ENCODE assay signal across 1 cellular context in genomic region chr15:28099555-28100140, GRCh38.
TF ChIP-seq lines count a peak whose summit lies in the region.

No MANE protein-coding gene starts in this region.

TF ChIP-seq in HepG2, 621 proteins besides CTCF, POLR2A, EP300 and RAD21:
- TF ChIP-seq IKZF4 (CRISPR knock-in tag; IDR thresholded peaks at IDR 0.05; ENCODE audit: borderline replicate concordance, low read depth, not compliant biosample characterization) (no peak), ARNT (IDR thresholded peaks at IDR 0.05) (0 out of 2 replicates have a peak, but pooled peaks have one; percentile 21), SNRNP70 (IDR thresholded peaks at IDR 0.05; ENCODE audit: low read depth, low read length) (no peak), ZBTB7B (CRISPR knock-in tag; IDR thresholded peaks at IDR 0.05) (no peak), ZNF143 (CRISPR knock-in tag; IDR thresholded peaks at IDR 0.05) (no peak), FOXA1 (IDR thresholded peaks at IDR 0.05) (0 out of 2 replicates have a peak, but pooled peaks have one; percentile 12), FOXA1 (CRISPR knock-in tag; IDR thresholded peaks at IDR 0.05) (no peak), JUNB (CRISPR knock-in tag; IDR thresholded peaks at IDR 0.05; ENCODE audit: borderline replicate concordance) (0 out of 2 replicates have a peak, but pooled peaks have one; percentile 25), ZNF34 (CRISPR knock-in tag; IDR thresholded peaks at IDR 0.05; ENCODE audit: borderline replicate concordance) (no peak), ZNF646 (CRISPR knock-in tag; IDR thresholded peaks at IDR 0.05) (peak; percentile 70), ZNF207 (IDR thresholded peaks at IDR 0.05; ENCODE audit: borderline replicate concordance) (0 out of 2 replicates have a peak, but pooled peaks have one; percentile 43), PBX2 (CRISPR knock-in tag; IDR thresholded peaks at IDR 0.05) (no peak), ZNF432 (CRISPR knock-in tag; IDR thresholded peaks at IDR 0.05; ENCODE audit: borderline replicate concordance) (no peak), TBP (CRISPR knock-in tag; IDR thresholded peaks at IDR 0.05) (no peak), ZNF282 (IDR thresholded peaks at IDR 0.05; ENCODE audit: partially characterized antibody) (peak; percentile 15), IRX3 (CRISPR knock-in tag; IDR thresholded peaks at IDR 0.05; ENCODE audit: borderline replicate concordance, low read depth) (no peak), ZNF672 (CRISPR knock-in tag; IDR thresholded peaks at IDR 0.05) (peak; percentile 20; the same call in 1 of the 2 replicates), ASH2L (IDR thresholded peaks at IDR 0.05; ENCODE audit: insufficient read length, low read depth, low read length) (peak; percentile 15), NR2F2 (IDR thresholded peaks at IDR 0.05; ENCODE audit: borderline replicate concordance, low read depth) (no peak), RAD51 (IDR thresholded peaks at IDR 0.05; ENCODE audit: borderline replicate concordance) (no peak)
- TF ChIP-seq, protein P1, sequence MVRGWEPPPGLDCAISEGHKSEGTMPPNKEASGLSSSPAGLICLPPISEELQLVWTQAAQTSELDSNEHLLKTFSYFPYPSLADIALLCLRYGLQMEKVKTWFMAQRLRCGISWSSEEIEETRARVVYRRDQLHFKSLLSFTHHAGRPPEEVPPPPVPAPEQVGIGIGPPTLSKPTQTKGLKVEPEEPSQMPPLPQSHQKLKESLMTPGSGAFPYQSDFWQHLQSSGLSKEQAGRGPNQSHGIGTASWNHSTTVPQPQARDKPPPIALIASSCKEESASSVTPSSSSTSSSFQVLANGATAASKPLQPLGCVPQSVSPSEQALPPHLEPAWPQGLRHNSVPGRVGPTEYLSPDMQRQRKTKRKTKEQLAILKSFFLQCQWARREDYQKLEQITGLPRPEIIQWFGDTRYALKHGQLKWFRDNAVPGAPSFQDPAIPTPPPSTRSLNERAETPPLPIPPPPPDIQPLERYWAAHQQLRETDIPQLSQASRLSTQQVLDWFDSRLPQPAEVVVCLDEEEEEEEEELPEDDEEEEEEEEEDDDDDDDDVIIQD (CRISPR knock-in tag; IDR thresholded peaks at IDR 0.05; ENCODE audit: low read depth): no peak
- TF ChIP-seq, protein P2, sequence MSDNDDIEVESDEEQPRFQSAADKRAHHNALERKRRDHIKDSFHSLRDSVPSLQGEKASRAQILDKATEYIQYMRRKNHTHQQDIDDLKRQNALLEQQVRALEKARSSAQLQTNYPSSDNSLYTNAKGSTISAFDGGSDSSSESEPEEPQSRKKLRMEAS (IDR thresholded peaks at IDR 0.05): no peak
- TF ChIP-seq, protein P3, sequence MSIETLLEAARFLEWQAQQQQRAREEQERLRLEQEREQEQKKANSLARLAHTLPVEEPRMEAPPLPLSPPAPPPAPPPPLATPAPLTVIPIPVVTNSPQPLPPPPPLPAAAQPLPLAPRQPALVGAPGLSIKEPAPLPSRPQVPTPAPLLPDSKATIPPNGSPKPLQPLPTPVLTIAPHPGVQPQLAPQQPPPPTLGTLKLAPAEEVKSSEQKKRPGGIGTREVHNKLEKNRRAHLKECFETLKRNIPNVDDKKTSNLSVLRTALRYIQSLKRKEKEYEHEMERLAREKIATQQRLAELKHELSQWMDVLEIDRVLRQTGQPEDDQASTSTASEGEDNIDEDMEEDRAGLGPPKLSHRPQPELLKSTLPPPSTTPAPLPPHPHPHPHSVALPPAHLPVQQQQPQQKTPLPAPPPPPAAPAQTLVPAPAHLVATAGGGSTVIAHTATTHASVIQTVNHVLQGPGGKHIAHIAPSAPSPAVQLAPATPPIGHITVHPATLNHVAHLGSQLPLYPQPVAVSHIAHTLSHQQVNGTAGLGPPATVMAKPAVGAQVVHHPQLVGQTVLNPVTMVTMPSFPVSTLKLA (IDR thresholded peaks at IDR 0.05): peak; percentile 13; the same call in 1 of the 2 replicates
